ENCODE assay signal across 8 cellular contexts in the genomic region with DNA sequence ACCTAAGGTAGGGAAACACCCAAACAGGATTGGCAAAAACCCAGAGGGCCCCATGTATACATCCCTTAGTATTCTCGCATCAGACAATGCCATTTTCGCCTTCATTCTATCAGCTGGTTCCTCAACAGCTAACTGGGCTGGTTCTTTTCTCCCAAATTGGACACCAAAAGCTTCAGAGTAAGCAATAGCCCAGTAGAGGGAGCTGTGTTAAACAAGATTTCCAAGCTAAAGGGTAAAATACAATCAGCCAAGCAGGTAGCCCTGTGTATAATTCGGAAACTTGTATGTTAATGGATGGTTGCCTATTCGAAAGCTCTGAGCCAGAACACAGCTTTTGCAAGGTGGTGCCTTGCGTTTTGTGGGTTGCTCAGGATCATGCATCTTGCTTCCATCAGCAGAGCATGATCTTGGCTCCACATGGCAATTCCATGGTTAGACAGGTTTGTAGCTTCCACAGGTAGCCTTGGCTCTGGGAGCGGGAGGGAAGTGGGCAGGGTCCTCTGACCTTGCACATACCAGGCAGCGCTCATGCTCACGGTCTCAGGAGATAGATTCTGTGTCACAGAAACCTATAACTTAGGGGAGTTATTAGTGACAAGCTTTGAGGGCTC.
DNase-seq lines count a peak whose midpoint lies in the region; ATAC-seq and TF ChIP-seq lines count a peak whose summit lies in the region.

No MANE protein-coding gene starts in this region.

- H4K12ac ChIP-seq in trophoblast cell (ENCODE audit: low read depth, low read length): no peak overlapping the region

- H3K4me2 ChIP-seq in PC-9: no peak overlapping the region
- H3K4me2 ChIP-seq in trophoblast cell (ENCODE audit: low read length): no peak overlapping the region

- no peak overlapping the region for H2AK5ac ChIP-seq in trophoblast cell (ENCODE audit: low read length)

- H2BK12ac ChIP-seq in trophoblast cell (ENCODE audit: low read length): no peak overlapping the region

- no peaks in the 10 kb centered on the region for H3K9me2 ChIP-seq in PC-9 (ENCODE audit: insufficient read depth)

- H2BK5ac ChIP-seq in trophoblast cell (ENCODE audit: low read depth, low read length, poor library complexity): no peak overlapping the region

- no peak overlapping the region for H4K91ac ChIP-seq in trophoblast cell (ENCODE audit: low read depth, low read length)

- no peak overlapping the region for H3K14ac ChIP-seq in trophoblast cell (ENCODE audit: low read length)

- DNase-seq in NCI-H345 (lab: John Stamatoyannopoulos, UW) (peak; percentile 30), NCI-H345 treated with DMSO at 0.1 percent for 48 hours (lab: John Stamatoyannopoulos, UW; ENCODE audit: unreplicated experiment) (no peak), PC-9 (no peak), fibroblast of mammary gland (ENCODE audit: low read depth) (peak; percentile 83), trophoblast cell (peak; percentile 19 to 86), UCSD-AML1 (lab: John Stamatoyannopoulos, UW; ENCODE audit: unreplicated experiment) (no peak)

- CTCF ChIA-PET in PC-9 (lab: Charles Lee): interaction anchor here (0.6 kb wide), 1 partner anchor 325 kb away, joined by 3 read pairs; no protein-coding TSS in a partner anchor

- H3K27me3 ChIP-seq in PC-9 (ENCODE audit: insufficient read depth, low read depth): no peaks in the 10 kb centered on the region
- H3K27me3 ChIP-seq in trophoblast cell (ENCODE audit: insufficient read depth, low read length): no peaks in the 10 kb centered on the region

- H2AFZ ChIP-seq in PC-9: no peak overlapping the region
- H2AFZ ChIP-seq in trophoblast cell (ENCODE audit: insufficient read depth, low read length, poor library complexity): no peak overlapping the region

- ATAC-seq in HG03103 (IDR thresholded peaks at IDR 0.05; ENCODE audit: low read depth, unreplicated experiment) (peak; percentile 24), HG03378 (IDR thresholded peaks at IDR 0.05; ENCODE audit: unreplicated experiment) (no peak)

- H3K23ac ChIP-seq in trophoblast cell (ENCODE audit: low read length): no peak overlapping the region

- H3F3A ChIP-seq in PC-9 (ENCODE audit: insufficient read depth, low read depth): no peaks in the 10 kb centered on the region

- no peaks in the 10 kb centered on the region for H3K79me1 ChIP-seq in trophoblast cell (ENCODE audit: low read length)

- no peak overlapping the region for H2BK120ac ChIP-seq in trophoblast cell (ENCODE audit: insufficient read depth, low read length, poor library complexity)

- intact Hi-C loops in PC-9 (cut with micrococcal nuclease; ENCODE audit: unreplicated experiment): loop anchor here (2.0 to 5.0 kb wide), 2 partner anchors 216 to 526 kb away; no protein-coding TSS in a partner anchor

- TF ChIP-seq CTCF in PC-9 (conservative IDR thresholded peaks at IDR 0.05) (peak; percentile 63), fibroblast of mammary gland (conservative IDR thresholded peaks at IDR 0.05; ENCODE audit: control insufficient read depth, insufficient read depth, low read depth, low read length) (peak; percentile 79)

- H3K36me3 ChIP-seq in PC-9 (ENCODE audit: low read depth) (no peaks in the 10 kb centered on the region), trophoblast cell (ENCODE audit: control insufficient read depth in 1 of 2, insufficient read depth in 2 of 2, low read length in 2 of 2) (no peaks in the 10 kb centered on the region)

- H3K27ac ChIP-seq in PC-9 (no peak overlapping the region), trophoblast cell (ENCODE audit: low read depth, low read length) (no peak overlapping the region)

- H3K9ac ChIP-seq in trophoblast cell (ENCODE audit: low read length): peak overlapping the region; percentile 38

- no peak overlapping the region for H4K8ac ChIP-seq in trophoblast cell (ENCODE audit: low read depth, low read length)

- H4K20me1 ChIP-seq in PC-9 (ENCODE audit: insufficient read depth): no peaks in the 10 kb centered on the region

- H3K4me1 ChIP-seq in PC-9 (replicated peaks; ENCODE audit: insufficient read depth) (0 out of 2 replicates have a peak, but pooled peaks cover 7% of the 10 kb centered on the region), trophoblast cell (ENCODE audit: control insufficient read depth in 1 of 2, insufficient read depth in 2 of 2, low read length in 2 of 2) (peaks cover 3 to 8% of the 10 kb centered on the region in 2 experiments)

- no peak overlapping the region for H3K18ac ChIP-seq in trophoblast cell (ENCODE audit: low read length)

- H3K4me3 ChIP-seq in PC-9 (no peak overlapping the region), fibroblast of mammary gland (ENCODE audit: control insufficient read depth, low read depth, low read length) (no peak overlapping the region), trophoblast cell (ENCODE audit: low read depth, low read length) (no peak overlapping the region)

- no TSS peak for BruUV-seq in PC-9 (replicated peaks; lab: Mats Ljungman, UMichigan)

- H3K9me3 ChIP-seq in PC-9 (ENCODE audit: insufficient read depth, low read depth): no peaks in the 10 kb centered on the region
- H3K9me3 ChIP-seq in trophoblast cell (ENCODE audit: insufficient read depth, low read depth, low read length): no peaks in the 10 kb centered on the region

- H3K79me2 ChIP-seq in PC-9 (ENCODE audit: low read depth) (no peaks in the 10 kb centered on the region), trophoblast cell (ENCODE audit: control insufficient read depth, insufficient read depth, low read length, poor library complexity) (no peaks in the 10 kb centered on the region)

- WGBS in trophoblast cell (ENCODE audit: extremely low coverage, insufficient coverage, insufficient read length): no CpG with 5 or more reads among the region's 8 CpGs

- POLR2A ChIA-PET in PC-9 (lab: Charles Lee; ENCODE audit: unreplicated experiment): no interaction called here

- H3K4ac ChIP-seq in trophoblast cell (ENCODE audit: low read depth, low read length): no peak overlapping the region

Comparison
In these comparisons a context has a peak if more than half of its experiments do, and no peak if none do; other contexts are left out.
1. DNase-seq: peak in NCI-H345 (single experiment), fibroblast of mammary gland (single experiment) and trophoblast cell (2 of 2); none in NCI-H345 treated with DMSO at 0.1 percent for 48 hours (single experiment), PC-9 (0 of 2) and UCSD-AML1 (single experiment).